Comparison of ENCODE assay signal across 1 cellular context in the genomic region with DNA sequence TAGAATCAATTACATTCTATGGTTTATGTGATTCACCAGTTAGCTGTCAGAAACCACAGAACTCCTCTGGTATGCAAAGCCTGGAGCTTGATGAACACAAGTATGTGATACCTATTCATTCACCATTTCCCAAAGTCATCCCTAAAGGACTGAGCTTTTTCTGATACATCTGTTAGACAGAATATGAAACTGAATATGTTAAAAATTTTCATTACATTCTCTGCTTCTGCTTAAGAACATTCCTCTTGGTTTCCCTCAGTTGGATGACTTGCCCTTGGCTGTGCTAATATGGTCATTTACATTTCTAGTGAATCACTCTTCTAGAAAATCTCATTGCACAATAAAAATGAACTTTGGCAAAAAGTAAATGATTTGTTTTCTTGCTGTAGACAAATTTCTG.
TF ChIP-seq lines count a peak whose summit lies in the region.

No MANE protein-coding gene starts in this region.

TF ChIP-seq in IMR-90, 13 proteins besides CTCF, POLR2A, EP300 and RAD21 (continued from another document):
- TF ChIP-seq, protein P1, sequence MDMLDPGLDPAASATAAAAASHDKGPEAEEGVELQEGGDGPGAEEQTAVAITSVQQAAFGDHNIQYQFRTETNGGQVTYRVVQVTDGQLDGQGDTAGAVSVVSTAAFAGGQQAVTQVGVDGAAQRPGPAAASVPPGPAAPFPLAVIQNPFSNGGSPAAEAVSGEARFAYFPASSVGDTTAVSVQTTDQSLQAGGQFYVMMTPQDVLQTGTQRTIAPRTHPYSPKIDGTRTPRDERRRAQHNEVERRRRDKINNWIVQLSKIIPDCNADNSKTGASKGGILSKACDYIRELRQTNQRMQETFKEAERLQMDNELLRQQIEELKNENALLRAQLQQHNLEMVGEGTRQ (IDR thresholded peaks at IDR 0.05; ENCODE audit: low read depth, low read length), result no peak
- TF ChIP-seq FOS (IDR thresholded peaks at IDR 0.05; ENCODE audit: low read depth, low read length), result no peak
